In the genomic region with DNA sequence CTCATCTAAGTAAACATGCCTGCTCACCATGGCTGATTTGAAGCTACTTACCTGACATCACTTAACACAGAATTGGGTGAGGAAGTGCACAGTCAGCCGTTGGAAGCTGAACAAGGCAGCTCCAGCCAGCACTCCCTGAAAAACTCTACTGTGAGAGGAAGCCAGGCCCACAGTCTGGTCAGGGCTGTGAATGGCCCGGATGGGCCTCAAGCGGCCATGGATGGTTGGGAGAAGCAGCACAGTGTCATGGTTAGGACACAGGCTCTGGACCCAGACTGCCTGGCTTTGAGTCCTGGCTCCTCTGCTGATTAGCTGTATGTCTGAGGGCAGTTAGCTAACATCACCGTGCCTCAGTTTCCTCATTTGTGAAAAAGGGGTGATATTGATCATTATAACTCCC, we compare ENCODE assay signal across 25 cellular contexts.
"Had no signal": no experiment of that assay in that cellular context is flagged by ENCODE, and none has a peak within 500 bp of the region (broad histone marks: within the 10 kb centered on the region; RNA-seq: fewer than 3 reads in every experiment).

No MANE protein-coding gene starts in this region.

- H3K9me3 ChIP-seq: esophagus squamous epithelium, prostate gland, transverse colon had no signal

- H3K4me3 Mint-ChIP-seq: activated CD4-positive, alpha-beta T cell treated with anti-CD3 and anti-CD28 coated beads, Interleukin-2, amount 10 ng/mL, durations not matched to agents 24 days and 14 days; activated CD8-positive, alpha-beta T cell treated with anti-CD3 and anti-CD28 coated beads, Interleukin-2, amount 10 ng/mL, durations not matched to agents 7 days and 5 days; activated T-cell treated with anti-CD3 and anti-CD28 coated beads, Interleukin-2, amount 50 U/mL, for 72 hours; brain; central memory CD8-positive, alpha-beta T cell; memory B cell; natural killer cell had no signal

- H3K4me2 ChIP-seq: hepatocyte had no signal

- H3K36me3 Mint-ChIP-seq: activated naive CD4-positive, alpha-beta T cell treated with anti-CD3 and anti-CD28 coated beads, Interleukin-2, amount 50 U/mL, for 72 hours; brain; memory B cell; natural killer cell had no signal

- H3K4me3 ChIP-seq: esophagus squamous epithelium, hepatocyte, prostate gland, transverse colon had no signal

- H3K4me1 ChIP-seq: esophagus squamous epithelium, prostate gland, transverse colon had no signal

- H3K27ac Mint-ChIP-seq: activated CD4-positive, alpha-beta T cell treated with anti-CD3 and anti-CD28 coated beads, Interleukin-2, amount 10 ng/mL, durations not matched to agents 24 days and 14 days; activated CD8-positive, alpha-beta T cell treated with anti-CD3 and anti-CD28 coated beads, Interleukin-2, amount 10 ng/mL, durations not matched to agents 7 days and 5 days; activated T-cell treated with anti-CD3 and anti-CD28 coated beads, Interleukin-2, amount 50 U/mL, for 72 hours; memory B cell; natural killer cell had no signal

- H2AFZ ChIP-seq: hepatocyte had no signal

- H3K79me2 ChIP-seq: hepatocyte had no signal

- H3K9me3 Mint-ChIP-seq: activated CD4-positive, alpha-beta T cell treated with anti-CD3 and anti-CD28 coated beads, Interleukin-2, amount 10 ng/mL, durations not matched to agents 24 days and 14 days; activated naive CD4-positive, alpha-beta T cell treated with anti-CD3 and anti-CD28 coated beads, Interleukin-2, amount 50 U/mL, for 72 hours; activated T-cell treated with anti-CD3 and anti-CD28 coated beads, Interleukin-2, amount 50 U/mL, for 72 hours; central memory CD8-positive, alpha-beta T cell; memory B cell; natural killer cell had no signal

- ATAC-seq: activated CD8-positive, alpha-beta T cell treated with anti-CD3 and anti-CD28 coated beads, Interleukin-2, amount 10 ng/mL, durations not matched to agents 7 days and 5 days; activated naive CD4-positive, alpha-beta T cell treated with anti-CD3 and anti-CD28 coated beads, Interleukin-2, amount 50 U/mL, for 72 hours; activated T-cell treated with anti-CD3 and anti-CD28 coated beads, Interleukin-2, amount 50 U/mL, for 72 hours; natural killer cell; right cardiac atrium had no signal

- H3K4me1 Mint-ChIP-seq: activated CD4-positive, alpha-beta T cell treated with anti-CD3 and anti-CD28 coated beads, Interleukin-2, amount 10 ng/mL, durations not matched to agents 24 days and 14 days; central memory CD8-positive, alpha-beta T cell; memory B cell; natural killer cell had no signal

- H3K27ac ChIP-seq: esophagus squamous epithelium, hepatocyte, prostate gland, transverse colon had no signal

- DNase-seq: activated CD4-positive, alpha-beta T cell treated with anti-CD3 and anti-CD28 coated beads, Interleukin-2, amount 10 ng/mL, durations not matched to agents 24 days and 14 days; activated CD4-positive, CD25-positive, alpha-beta regulatory T cell; activated CD8-positive, alpha-beta memory T cell treated with anti-CD3 and anti-CD28 coated beads, Interleukin-2, amount 50 U/mL, for 48 hours; activated CD8-positive, alpha-beta T cell treated with anti-CD3 and anti-CD28 coated beads, Interleukin-2, amount 10 ng/mL, durations not matched to agents 7 days and 5 days; activated gamma-delta T cell; activated T-cell treated with anti-CD3 and anti-CD28 coated beads, Interleukin-2, amount 50 U/mL, for 72 hours; amniotic stem cell; cortex of kidney; effector CD4-positive, alpha-beta T cell; esophagus squamous epithelium; natural killer cell; right cardiac atrium; small intestine; stimulated activated CD4-positive, alpha-beta T cell treated with anti-CD3 and anti-CD28 coated beads, Interleukin-4, amount 100 ng/mL, for 4 hours; stimulated activated CD8-positive, alpha-beta memory T cell treated with anti-CD3 and anti-CD28 coated beads, Interleukin-4, amount 100 ng/mL, for 48 hours; stimulated activated naive CD4-positive, alpha-beta T cell treated with Interleukin-2 at 50 U/mL for 16 hours; substantia nigra; T-helper 2 cell; transverse colon had no signal

- H3K36me3 ChIP-seq: esophagus squamous epithelium, prostate gland, transverse colon had no signal
